17 cellular contexts compared by ENCODE assay signal in the genomic region with DNA sequence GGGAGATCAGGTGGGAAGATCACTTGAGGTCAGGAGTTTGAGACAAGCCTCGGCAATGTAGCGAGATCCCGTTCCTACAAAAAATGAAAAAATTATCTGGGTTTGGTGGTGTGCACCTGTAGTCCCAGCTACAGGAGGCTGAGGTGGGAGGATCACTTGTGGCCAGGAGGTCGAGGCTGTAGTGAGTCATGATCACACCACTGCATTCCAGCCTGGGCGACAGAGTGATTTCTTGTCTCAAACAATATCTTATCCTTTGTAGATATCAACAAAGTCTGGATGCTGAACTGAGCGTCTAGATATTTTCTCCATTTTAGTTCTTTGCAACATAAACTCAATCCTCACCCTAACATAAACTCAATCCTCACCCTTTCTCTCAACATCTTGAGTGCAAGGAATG.
DNase-seq lines count a peak whose midpoint lies in the region; ATAC-seq, FAIRE-seq and TF ChIP-seq lines count a peak whose summit lies in the region.
"Had no signal": no experiment of that assay in that cellular context is flagged by ENCODE, and none has a peak within 500 bp of the region (broad histone marks: within the 10 kb centered on the region; RNA-seq: fewer than 3 reads in every experiment).

No MANE protein-coding gene starts in this region.

- H3K27ac ChIP-seq in HepG2 (ENCODE audit: extremely low read length, insufficient read depth, low read length): no peak overlapping the region
- H3K27ac ChIP-seq in right lobe of liver: no peak overlapping the region
- H3K27ac ChIP-seq in brain microvascular endothelial cell: no peak overlapping the region
- no peak overlapping the region for H3K27ac ChIP-seq in CD8-positive, alpha-beta memory T cell (ENCODE audit: low read depth, low read length)
- H3K27ac ChIP-seq: BLaER1 treated with 17β-estradiol and CSF1 and Interleukin-3, amounts not matched to agents 10 nM and 100 nM had no signal

- H4K20me1 ChIP-seq in HepG2 (ENCODE audit: insufficient read depth, low read length): no peaks in the 10 kb centered on the region

- 78% methylated on average over 6 of the region's 6 CpGs for WGBS in HepG2 (ENCODE audit: low lambda C conversion rate)
- 69% methylated on average over 5 of the region's 6 CpGs for WGBS in right lobe of liver (ENCODE audit: insufficient coverage, low coverage, low lambda C conversion rate, missing lambda C conversion rate)

- H3K9ac ChIP-seq in HepG2 (ENCODE audit: insufficient read depth, low read depth, low read length): no peak overlapping the region
- H3K9ac ChIP-seq: BLaER1 treated with 17β-estradiol and CSF1 and Interleukin-3, amounts not matched to agents 10 nM and 100 nM had no signal

- no peaks in the 10 kb centered on the region for H3K4me1 ChIP-seq in HepG2 (ENCODE audit: insufficient read depth, low read length)
- H3K4me1 ChIP-seq in right lobe of liver: peaks cover 0 to 15% (median 3%) of the 10 kb centered on the region in 4 donors
- H3K4me1 ChIP-seq in CD8-positive, alpha-beta memory T cell (ENCODE audit: insufficient read depth, low read length): no peaks in the 10 kb centered on the region

- H3K27ac Mint-ChIP-seq in CD8-positive, alpha-beta memory T cell: no peak overlapping the region

- no peak for TF ChIP-seq EP300 in HepG2 (IDR thresholded peaks at IDR 0.05; ENCODE audit: low read depth in 2 of 2, low read length in 2 of 2)
- TF ChIP-seq EP300 in HepG2 (CRISPR knock-in tag; IDR thresholded peaks at IDR 0.05; ENCODE audit: borderline replicate concordance): no peak

- H3K36me3 Mint-ChIP-seq in CD8-positive, alpha-beta memory T cell: peaks cover 0 to 15% (median 12%) of the 10 kb centered on the region in 3 donors

- H3K4me3 Mint-ChIP-seq in CD8-positive, alpha-beta memory T cell: no peak overlapping the region
- H3K4me3 Mint-ChIP-seq: CD4-positive, CD25-positive, alpha-beta regulatory T cell; H9 had no signal

- H3K27me3 ChIP-seq in HepG2 (ENCODE audit: control insufficient read depth in 1 of 2, insufficient read depth in 2 of 2, low read length in 2 of 2) (no peaks in the 10 kb centered on the region), right lobe of liver (no peaks in the 10 kb centered on the region), brain microvascular endothelial cell (replicated peaks) (no peaks in the 10 kb centered on the region)
- no peaks in the 10 kb centered on the region for H3K27me3 ChIP-seq in CD8-positive, alpha-beta memory T cell (ENCODE audit: insufficient read depth, low read length, poor library complexity, severe bottlenecking)
- H3K27me3 ChIP-seq: BLaER1 treated with 17β-estradiol and CSF1 and Interleukin-3, amounts not matched to agents 10 nM and 100 nM had no signal

- H3K79me2 ChIP-seq in HepG2 (ENCODE audit: insufficient read depth, low read length): no peaks in the 10 kb centered on the region

- H2AFZ ChIP-seq in HepG2 (ENCODE audit: low read length): no peak overlapping the region

- CTCF ChIA-PET in HepG2 (lab: Yijun Ruan, JAX; ENCODE audit: low intra/inter-chr PET ratio, low total read pairs): interaction anchor here (0.8 kb wide), 1 partner anchor 211 kb away, joined by 3 read pairs; no protein-coding TSS in a partner anchor
- CTCF ChIA-PET in CD8-positive, alpha-beta memory T cell (lab: Charles Lee): no interaction called here

- H3K4me1 Mint-ChIP-seq in CD8-positive, alpha-beta memory T cell: peaks cover 24 to 59% (median 45%) of the 10 kb centered on the region in 3 donors

- no peaks in the 10 kb centered on the region for H3K9me3 Mint-ChIP-seq in CD8-positive, alpha-beta memory T cell
- H3K9me3 Mint-ChIP-seq: CD4-positive, CD25-positive, alpha-beta regulatory T cell; H9 had no signal

- H3K4me2 ChIP-seq in HepG2 (ENCODE audit: low read depth, low read length): no peak overlapping the region
- H3K4me2 ChIP-seq: BLaER1 treated with 17β-estradiol and CSF1 and Interleukin-3, amounts not matched to agents 10 nM and 100 nM had no signal

- H3K9me3 ChIP-seq in HepG2 (ENCODE audit: low read length) (no peaks in the 10 kb centered on the region), right lobe of liver (no peaks in the 10 kb centered on the region)
- H3K9me3 ChIP-seq in CD8-positive, alpha-beta memory T cell (ENCODE audit: low read length): no peaks in the 10 kb centered on the region

- H3K36me3 ChIP-seq in HepG2 (replicated peaks in 1 of 2; ENCODE audit: control insufficient read depth in 1 of 2, insufficient read depth in 2 of 2, low read length in 2 of 2) (peaks cover 3 to 9% of the 10 kb centered on the region in 2 experiments; a peak in 4 of 5 replicates), right lobe of liver (peaks cover 0 to 6% (median 0%) of the 10 kb centered on the region in 4 donors), brain microvascular endothelial cell (replicated peaks) (peaks cover 2% of the 10 kb centered on the region)
- no peaks in the 10 kb centered on the region for H3K36me3 ChIP-seq in CD8-positive, alpha-beta memory T cell (ENCODE audit: insufficient read depth, low read length)

- no TSS peak for BruUV-seq in HepG2 (replicated peaks; lab: Mats Ljungman, UMichigan)

- peak; percentile 21 for FAIRE-seq in HepG2 (lab: Jason Lieb, UNC)
- FAIRE-seq: HTR-8/SVneo had no signal

- TF ChIP-seq POLR2A in HepG2 (IDR thresholded peaks at IDR 0.05; ENCODE audit: insufficient read depth in 1 of 2, low read depth in 2 of 2, low read length in 2 of 2) (no peak), right lobe of liver (IDR thresholded peaks at IDR 0.05) (no peak)

- TF ChIP-seq CTCF in HepG2 (CRISPR knock-in tag; IDR thresholded peaks at IDR 0.05) (no peak), right lobe of liver (IDR thresholded peaks at IDR 0.05) (no peak), brain microvascular endothelial cell (IDR thresholded peaks at IDR 0.05; ENCODE audit: low read depth, low read length, missing control alignments) (no peak)

- ATAC-seq in HepG2 (no peak), right lobe of liver (no peak), GM18907 (IDR thresholded peaks at IDR 0.05; ENCODE audit: unreplicated experiment) (no peak)

- in situ Hi-C loops in HepG2 (cut with HindIII; ENCODE audit: extremely low pct_ligation_motif_present, low pct_unique_long_range_greater_than_20kb) (no loop called here), brain microvascular endothelial cell (cut with HindIII; ENCODE audit: low pct_ligation_motif_present, low sequenced_read_pairs) (no loop called here)

- TF ChIP-seq RAD21 in HepG2 (CRISPR knock-in tag; IDR thresholded peaks at IDR 0.05): no peak

- POLR2A ChIA-PET in HepG2 (lab: Yijun Ruan, JAX): no interaction called here
- POLR2A ChIA-PET in CD8-positive, alpha-beta memory T cell (lab: Charles Lee): no interaction called here

- H3K27me3 Mint-ChIP-seq in CD8-positive, alpha-beta memory T cell: no peaks in the 10 kb centered on the region
- H3K27me3 Mint-ChIP-seq: CD4-positive, CD25-positive, alpha-beta regulatory T cell had no signal

- no peak for DNase-seq in HepG2 (ENCODE audit: low spot score)
- no peak for DNase-seq in right lobe of liver
- peak; percentile 8 for DNase-seq in NCI-H226
- DNase-seq in brain microvascular endothelial cell: peak; percentile 34
- no peak for DNase-seq in middle frontal gyrus (ENCODE audit: extremely low spot score, low spot score)
- no peak for DNase-seq in NCI-H2171 (lab: John Stamatoyannopoulos, UW)
- DNase-seq in CD8-positive, alpha-beta memory T cell: no peak
- DNase-seq: 8988T; ACHN; CD4-positive, CD25-positive, alpha-beta regulatory T cell; DMS79; GDM1; GOT3; H9 had no signal

- intact Hi-C loops in HepG2 (cut with micrococcal nuclease; ENCODE audit: unreplicated experiment): no loop called here
- intact Hi-C loops in right lobe of liver (cut with DNase I): no loop called here

- H3K4me3 ChIP-seq in HepG2 (replicated peaks in 1 of 3; ENCODE audit: insufficient read depth in 1 of 3, low read depth in 2 of 3, low read length in 3 of 3) (no peak overlapping the region), right lobe of liver (no peak overlapping the region), brain microvascular endothelial cell (ENCODE audit: low read depth, low read length) (no peak overlapping the region)
- H3K4me3 ChIP-seq in CD8-positive, alpha-beta memory T cell (ENCODE audit: low read length): no peak overlapping the region
- H3K4me3 ChIP-seq: BLaER1 treated with 17β-estradiol and CSF1 and Interleukin-3, amounts not matched to agents 10 nM and 100 nM had no signal

TF ChIP-seq in HepG2, 621 proteins besides CTCF, POLR2A, EP300 and RAD21 (continues in another document):
- TF ChIP-seq DMAP1 (CRISPR knock-in tag; IDR thresholded peaks at IDR 0.05) (no peak), ZNF530 (CRISPR knock-in tag; IDR thresholded peaks at IDR 0.05; ENCODE audit: low read depth) (no peak), ZNF3 (CRISPR knock-in tag; IDR thresholded peaks at IDR 0.05) (no peak)
- TF ChIP-seq, protein P1, sequence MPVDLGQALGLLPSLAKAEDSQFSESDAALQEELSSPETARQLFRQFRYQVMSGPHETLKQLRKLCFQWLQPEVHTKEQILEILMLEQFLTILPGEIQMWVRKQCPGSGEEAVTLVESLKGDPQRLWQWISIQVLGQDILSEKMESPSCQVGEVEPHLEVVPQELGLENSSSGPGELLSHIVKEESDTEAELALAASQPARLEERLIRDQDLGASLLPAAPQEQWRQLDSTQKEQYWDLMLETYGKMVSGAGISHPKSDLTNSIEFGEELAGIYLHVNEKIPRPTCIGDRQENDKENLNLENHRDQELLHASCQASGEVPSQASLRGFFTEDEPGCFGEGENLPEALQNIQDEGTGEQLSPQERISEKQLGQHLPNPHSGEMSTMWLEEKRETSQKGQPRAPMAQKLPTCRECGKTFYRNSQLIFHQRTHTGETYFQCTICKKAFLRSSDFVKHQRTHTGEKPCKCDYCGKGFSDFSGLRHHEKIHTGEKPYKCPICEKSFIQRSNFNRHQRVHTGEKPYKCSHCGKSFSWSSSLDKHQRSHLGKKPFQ (CRISPR knock-in tag; IDR thresholded peaks at IDR 0.05; ENCODE audit: insufficient replicate concordance): no peak
- TF ChIP-seq, protein P2, sequence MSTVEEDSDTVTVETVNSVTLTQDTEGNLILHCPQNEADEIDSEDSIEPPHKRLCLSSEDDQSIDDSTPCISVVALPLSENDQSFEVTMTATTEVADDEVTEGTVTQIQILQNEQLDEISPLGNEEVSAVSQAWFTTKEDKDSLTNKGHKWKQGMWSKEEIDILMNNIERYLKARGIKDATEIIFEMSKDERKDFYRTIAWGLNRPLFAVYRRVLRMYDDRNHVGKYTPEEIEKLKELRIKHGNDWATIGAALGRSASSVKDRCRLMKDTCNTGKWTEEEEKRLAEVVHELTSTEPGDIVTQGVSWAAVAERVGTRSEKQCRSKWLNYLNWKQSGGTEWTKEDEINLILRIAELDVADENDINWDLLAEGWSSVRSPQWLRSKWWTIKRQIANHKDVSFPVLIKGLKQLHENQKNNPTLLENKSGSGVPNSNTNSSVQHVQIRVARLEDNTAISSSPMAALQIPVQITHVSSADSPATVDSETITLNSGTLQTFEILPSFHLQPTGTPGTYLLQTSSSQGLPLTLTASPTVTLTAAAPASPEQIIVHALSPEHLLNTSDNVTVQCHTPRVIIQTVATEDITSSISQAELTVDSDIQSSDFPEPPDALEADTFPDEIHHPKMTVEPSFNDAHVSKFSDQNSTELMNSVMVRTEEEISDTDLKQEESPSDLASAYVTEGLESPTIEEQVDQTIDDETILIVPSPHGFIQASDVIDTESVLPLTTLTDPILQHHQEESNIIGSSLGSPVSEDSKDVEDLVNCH (CRISPR knock-in tag; IDR thresholded peaks at IDR 0.05): no peak

Comparison
In these comparisons a context has a peak if more than half of its experiments do, and no peak if none do; other contexts are left out.
1. DNase-seq: peak in NCI-H226 (single experiment) and brain microvascular endothelial cell (single experiment); none in HepG2 (single experiment), right lobe of liver (0 of 3), middle frontal gyrus (single experiment), NCI-H2171 (single experiment) and CD8-positive, alpha-beta memory T cell (0 of 5).